In genomic region chr14:94919896-94920295, GRCh38 we compare ENCODE assay signal across 26 cellular contexts.
"Had no signal": no experiment of that assay in that cellular context is flagged by ENCODE, and none has a peak within 500 bp of the region (broad histone marks: within the 10 kb centered on the region; RNA-seq: fewer than 3 reads in every experiment).

No MANE protein-coding gene starts in this region.

- H3K4me1 ChIP-seq: left ventricle myocardium inferior, pancreas, right atrium auricular region, right lobe of liver, upper lobe of left lung, vagina had no signal

- H3K79me2 ChIP-seq: hepatocyte had no signal

- H3K27me3 ChIP-seq: hepatocyte, pancreas, right atrium auricular region, right lobe of liver, tibial nerve, upper lobe of left lung, vagina had no signal

- H3K4me2 ChIP-seq: hepatocyte, smooth muscle cell had no signal

- H3K36me3 ChIP-seq: heart right ventricle, left ventricle myocardium inferior, pancreas, right atrium auricular region, right lobe of liver, tibial nerve, upper lobe of left lung, vagina had no signal

- H2AFZ ChIP-seq: hepatocyte had no signal

- H3K4me3 ChIP-seq: heart right ventricle, hepatocyte, left ventricle myocardium inferior, lung, mucosa of descending colon, pancreas, right atrium auricular region, right lobe of liver, smooth muscle cell, tibial nerve, upper lobe of left lung, vagina had no signal

- H3K27me3 Mint-ChIP-seq: stimulated activated memory B cell treated with anti-CD40 and anti-IgM and Interleukin-4, amounts not matched to agents 10 μg/mL and 1 μg/mL and 100 μg/mL, for 72 hours had no signal

- H3K4me1 Mint-ChIP-seq: stimulated activated memory B cell treated with anti-CD40 and anti-IgM and Interleukin-4, amounts not matched to agents 10 μg/mL and 1 μg/mL and 100 μg/mL, for 72 hours; stimulated activated naive CD8-positive, alpha-beta T cell treated with anti-CD3 and anti-CD28 coated beads, Interleukin-15, amount 100 ng/mL, for 72 hours had no signal

- H3K4me3 Mint-ChIP-seq: naive thymus-derived CD4-positive, alpha-beta T cell; natural killer cell treated with Interleukin-12 subunit alpha and Interleukin-12 subunit beta and Interleukin-15 and Interleukin-18, amount 100 ng/mL, for 72 hours; stimulated activated memory B cell treated with anti-CD40 and anti-IgM and Interleukin-4, amounts not matched to agents 10 μg/mL and 1 μg/mL and 100 μg/mL, for 72 hours; stimulated activated naive CD8-positive, alpha-beta T cell treated with anti-CD3 and anti-CD28 coated beads, Interleukin-15, amount 100 ng/mL, for 72 hours had no signal

- FAIRE-seq: pancreas had no signal

- H3K27ac Mint-ChIP-seq: naive thymus-derived CD4-positive, alpha-beta T cell; natural killer cell treated with Interleukin-12 subunit alpha and Interleukin-12 subunit beta and Interleukin-15 and Interleukin-18, amount 100 ng/mL, for 72 hours; stimulated activated memory B cell treated with anti-CD40 and anti-IgM and Interleukin-4, amounts not matched to agents 10 μg/mL and 1 μg/mL and 100 μg/mL, for 72 hours had no signal

- H3K9me3 ChIP-seq: left ventricle myocardium inferior, mucosa of descending colon, pancreas, right atrium auricular region, right lobe of liver, tibial nerve, upper lobe of left lung, vagina had no signal

- H3K27ac ChIP-seq: heart right ventricle, hepatocyte, left ventricle myocardium inferior, pancreas, right atrium auricular region, right lobe of liver, tibial nerve, upper lobe of left lung, vagina had no signal

- DNase-seq: heart right ventricle; left ventricle myocardium inferior; mesendoderm; midbrain; mucosa of descending colon; naive thymus-derived CD4-positive, alpha-beta T cell; nucleus accumbens; pancreas; posterior cingulate gyrus; right lobe of liver; stimulated activated CD4-positive, alpha-beta T cell treated with anti-CD3 and anti-CD28 coated beads, Interleukin-1b, Interleukin-23, amount 100 ng/mL, for 48 hours; stimulated activated CD4-positive, alpha-beta T cell treated with anti-CD3 and anti-CD28 coated beads, Interleukin-2, amount 100 ng/mL, for 48 hours; stimulated activated CD4-positive, alpha-beta T cell treated with anti-CD3 and anti-CD28 coated beads, Interleukin-4, amount 100 ng/mL, for 4 hours; stimulated activated CD8-positive, alpha-beta memory T cell treated with anti-CD3 and anti-CD28 coated beads, Interleukin-4, amount 100 ng/mL, for 48 hours; stimulated activated naive CD4-positive, alpha-beta T cell treated with Interleukin-2 at 50 U/mL for 16 hours; stimulated activated naive CD8-positive, alpha-beta T cell treated with anti-CD3 and anti-CD28 coated beads, Interleukin-15, amount 100 ng/mL, for 72 hours; substantia nigra; upper lobe of left lung had no signal

- H3K36me3 Mint-ChIP-seq: naive thymus-derived CD4-positive, alpha-beta T cell; natural killer cell treated with Interleukin-12 subunit alpha and Interleukin-12 subunit beta and Interleukin-15 and Interleukin-18, amount 100 ng/mL, for 72 hours; stimulated activated memory B cell treated with anti-CD40 and anti-IgM and Interleukin-4, amounts not matched to agents 10 μg/mL and 1 μg/mL and 100 μg/mL, for 72 hours had no signal

- H3K9me3 Mint-ChIP-seq: natural killer cell treated with Interleukin-12 subunit alpha and Interleukin-12 subunit beta and Interleukin-15 and Interleukin-18, amount 100 ng/mL, for 72 hours; stimulated activated naive CD8-positive, alpha-beta T cell treated with anti-CD3 and anti-CD28 coated beads, Interleukin-15, amount 100 ng/mL, for 72 hours had no signal

- ATAC-seq: heart right ventricle; mucosa of descending colon; naive thymus-derived CD4-positive, alpha-beta T cell; natural killer cell treated with Interleukin-12 subunit alpha and Interleukin-12 subunit beta and Interleukin-15 and Interleukin-18, amount 100 ng/mL, for 72 hours; pancreas; right lobe of liver; stimulated activated memory B cell treated with anti-CD40 and anti-IgM and Interleukin-4, amounts not matched to agents 10 μg/mL and 1 μg/mL and 100 μg/mL, for 72 hours; stimulated activated naive CD8-positive, alpha-beta T cell treated with anti-CD3 and anti-CD28 coated beads, Interleukin-15, amount 100 ng/mL, for 72 hours had no signal
